8 cellular contexts compared by ENCODE assay signal in the genomic region with DNA sequence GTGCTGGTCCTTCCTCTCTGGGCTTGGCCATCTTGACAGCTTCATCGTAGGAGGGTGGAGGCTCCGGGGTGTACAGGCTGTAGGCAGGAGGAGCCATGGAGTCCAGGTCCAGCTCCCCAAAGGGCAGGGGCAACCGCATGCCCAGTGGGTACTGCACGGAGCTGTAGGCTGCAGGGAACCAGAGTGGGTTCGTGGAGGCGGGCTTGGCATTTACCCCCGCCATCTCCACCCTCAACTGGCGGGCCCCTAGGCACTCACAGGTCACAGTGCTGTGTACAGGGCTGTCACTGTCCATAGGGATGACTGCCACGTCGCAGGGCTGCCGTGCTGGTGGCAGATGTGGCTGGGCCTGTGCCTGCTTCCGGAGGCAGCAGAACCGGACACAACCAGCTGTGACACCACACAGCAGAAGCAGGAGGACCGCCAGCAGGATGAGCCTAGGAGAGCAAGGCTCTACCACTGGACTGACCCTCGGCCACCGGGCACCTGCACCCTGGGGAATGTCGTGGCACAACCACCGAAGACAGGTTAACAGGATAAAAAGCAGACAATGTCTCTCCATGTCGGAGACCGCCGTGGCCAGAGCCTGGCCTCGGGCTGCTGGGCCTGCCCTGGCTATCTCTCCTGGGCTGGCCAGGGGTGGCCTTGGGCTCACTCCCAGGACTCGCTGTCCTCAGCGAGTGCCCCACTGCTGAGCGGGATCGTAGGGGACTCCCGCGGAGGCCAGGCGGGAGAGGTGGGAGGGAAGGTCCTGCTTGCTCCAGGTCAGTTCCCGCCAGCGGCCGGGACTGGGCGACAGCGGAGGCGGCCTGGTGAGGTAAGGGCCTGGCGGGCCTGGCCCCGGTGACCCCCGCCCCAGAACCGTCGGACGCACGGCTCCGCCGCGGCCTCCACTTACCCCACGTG. TPM values are rescaled to one million over a fixed set of nuclear protein-coding genes. Genes with fewer than 3 reads are reported as not detected.
DNase-seq lines count a peak whose midpoint lies in the region; ATAC-seq and TF ChIP-seq lines count a peak whose summit lies in the region.

No MANE protein-coding gene starts in this region.

- H2AK5ac ChIP-seq in trophoblast cell (ENCODE audit: low read length): no peak overlapping the region

- H3K36me3 ChIP-seq in fibroblast of lung (ENCODE audit: control insufficient read depth, insufficient read depth, low read length) (no peaks in the 10 kb centered on the region), trophoblast cell (ENCODE audit: control insufficient read depth in 1 of 2, insufficient read depth in 2 of 2, low read length in 2 of 2) (no peaks in the 10 kb centered on the region)

- H4K8ac ChIP-seq in trophoblast cell (ENCODE audit: low read depth, low read length): no peak overlapping the region

- H3K79me2 ChIP-seq in fibroblast of lung (ENCODE audit: control insufficient read depth, insufficient read depth, low read length): no peaks in the 10 kb centered on the region
- H3K79me2 ChIP-seq in trophoblast cell (ENCODE audit: control insufficient read depth, insufficient read depth, low read length, poor library complexity): no peaks in the 10 kb centered on the region

- POLR2A ChIA-PET in RWPE1 (lab: Yijun Ruan, JAX; ENCODE audit: low non-redundant PET): no interaction called here

- H3K27me3 ChIP-seq in fibroblast of lung (ENCODE audit: control insufficient read depth, insufficient read depth, low read length) (peaks cover 4% of the 10 kb centered on the region), trophoblast cell (ENCODE audit: insufficient read depth, low read length) (no peaks in the 10 kb centered on the region)

- H3K4me2 ChIP-seq in fibroblast of lung (ENCODE audit: extremely low read depth, insufficient read depth, low read length) (peak overlapping the region; percentile 88), trophoblast cell (ENCODE audit: low read length) (peak overlapping the region; percentile 72)

- peak overlapping the region in 3 of 4 experiments; percentile 33 to 55 (median 41) for H3K4me3 ChIP-seq in fibroblast of lung (replicated peaks in 1 of 4; ENCODE audit: control extremely low read depth in 1 of 4, insufficient read depth in 1 of 4, low read depth in 3 of 4, low read length in 4 of 4)
- H3K4me3 ChIP-seq in trophoblast cell (ENCODE audit: low read depth, low read length): peak overlapping the region; percentile 70

- no peak overlapping the region for H4K12ac ChIP-seq in trophoblast cell (ENCODE audit: low read depth, low read length)

- CTCF ChIA-PET in RWPE1 (lab: Yijun Ruan, JAX): interaction anchor here (0.8 kb wide), 1 partner anchor 9 kb away, joined by 3 read pairs; no protein-coding TSS in a partner anchor

- H2BK5ac ChIP-seq in trophoblast cell (ENCODE audit: low read depth, low read length, poor library complexity): no peak overlapping the region

- H3K23ac ChIP-seq in trophoblast cell (ENCODE audit: low read length): no peak overlapping the region

- H3K4ac ChIP-seq in trophoblast cell (ENCODE audit: low read depth, low read length): no peak overlapping the region

- TF ChIP-seq CTCF in RWPE1 (conservative IDR thresholded peaks at IDR 0.05; ENCODE audit: low read depth) (no peak), fibroblast of lung (conservative IDR thresholded peaks at IDR 0.05 in 1 of 2, IDR thresholded peaks at IDR 0.05 in 1 of 2; ENCODE audit: low read depth in 1 of 2, low read length in 2 of 2) (no peak)

- H2AFZ ChIP-seq in fibroblast of lung (ENCODE audit: low read length): no peak overlapping the region
- H2AFZ ChIP-seq in trophoblast cell (ENCODE audit: insufficient read depth, low read length, poor library complexity): peak overlapping the region; percentile 4

- H3K9ac ChIP-seq in fibroblast of lung (ENCODE audit: insufficient read depth, low read length) (no peak overlapping the region), trophoblast cell (ENCODE audit: low read length) (no peak overlapping the region)

- H4K91ac ChIP-seq in trophoblast cell (ENCODE audit: low read depth, low read length): no peak overlapping the region

- H3K9me3 ChIP-seq in fibroblast of lung (ENCODE audit: control insufficient read depth, insufficient read depth, low read depth, low read length) (no peaks in the 10 kb centered on the region), trophoblast cell (ENCODE audit: insufficient read depth, low read depth, low read length) (peaks cover 10% of the 10 kb centered on the region)

- DNase-seq in COLO668 (lab: John Stamatoyannopoulos, UW; ENCODE audit: unreplicated experiment) (peak; percentile 56), RWPE1 (ENCODE audit: low spot score) (no peak), fibroblast of lung (ENCODE audit: low read depth in 2 of 2) (no peak), trophoblast cell (no peak), mucosa of gallbladder (ENCODE audit: low spot score) (no peak), NCI-H69 (lab: John Stamatoyannopoulos, UW) (no peak), iPS-NIHi7 (ENCODE audit: extremely low spot score) (no peak)

- H3K27ac ChIP-seq in RWPE1: peak overlapping the region; percentile 75; the same call in 1 of the 2 replicates
- no peak overlapping the region for H3K27ac ChIP-seq in fibroblast of lung (ENCODE audit: insufficient read depth, low read length)
- no peak overlapping the region for H3K27ac ChIP-seq in trophoblast cell (ENCODE audit: low read depth, low read length)

- H2BK12ac ChIP-seq in trophoblast cell (ENCODE audit: low read length): no peak overlapping the region

- no peak for ATAC-seq in HG02840 (IDR thresholded peaks at IDR 0.05; ENCODE audit: low FRiP score, unreplicated experiment)

- no peak overlapping the region for H2BK120ac ChIP-seq in trophoblast cell (ENCODE audit: insufficient read depth, low read length, poor library complexity)

- no peaks in the 10 kb centered on the region for H4K20me1 ChIP-seq in fibroblast of lung (ENCODE audit: control insufficient read depth, extremely low read depth, insufficient read depth, low read length)

- peaks cover 6% of the 10 kb centered on the region for H3K4me1 ChIP-seq in fibroblast of lung (ENCODE audit: control insufficient read depth, extremely low read depth, insufficient read depth, low read length)
- H3K4me1 ChIP-seq in trophoblast cell (ENCODE audit: control insufficient read depth in 1 of 2, insufficient read depth in 2 of 2, low read length in 2 of 2): peaks cover 15 to 19% of the 10 kb centered on the region in 2 experiments

- H3K79me1 ChIP-seq in trophoblast cell (ENCODE audit: low read length): peaks cover 3% of the 10 kb centered on the region

- no peak overlapping the region for H3K18ac ChIP-seq in trophoblast cell (ENCODE audit: low read length)

- WGBS in trophoblast cell (ENCODE audit: extremely low coverage, insufficient coverage, insufficient read length): no CpG with 5 or more reads among the region's 46 CpGs

- H3K14ac ChIP-seq in trophoblast cell (ENCODE audit: low read length): no peak overlapping the region

RNA-seq across cellular contexts. Expression of gene TMEM52, which starts 0.8 kb away (rescaled TPM):
- total RNA-seq in fibroblast of lung: 0.17 TPM in 1 of 2 replicates, not detected in the other
- 0.26 and 0.42 TPM in 2 replicates for polyA plus RNA-seq in fibroblast of lung
- polyA plus RNA-seq in fibroblast of lung (2012): 0.44 and 0.46 TPM in 2 replicates
- 1.1 TPM in 1 of 2 replicates, not detected in the other for polyA minus RNA-seq in fibroblast of lung (ENCODE audit: low replicate concordance)
- 3.7 and 4.1 TPM in 2 replicates for polyA plus RNA-seq in trophoblast cell (2013)
- total RNA-seq in mucosa of gallbladder: 2.4 TPM

RNA-seq across cellular contexts. Expression of gene CALML6, which starts 3.2 kb away (rescaled TPM):
- total RNA-seq in fibroblast of lung: under 0.01 and 0.17 TPM in 2 replicates
- polyA plus RNA-seq in fibroblast of lung: 0.09 TPM in 1 of 2 replicates, not detected in the other
- polyA plus RNA-seq in fibroblast of lung (2012): 0.13 TPM in 1 of 2 replicates, not detected in the other
- polyA minus RNA-seq in fibroblast of lung (ENCODE audit: low replicate concordance): not detected in 2 replicates
- 0.19 and 0.25 TPM in 2 replicates for polyA plus RNA-seq in trophoblast cell (2013)
- total RNA-seq in mucosa of gallbladder: 0.32 TPM

RNA-seq across cellular contexts. Expression of gene GNB1, which starts 27.4 kb away (rescaled TPM):
- total RNA-seq in fibroblast of lung (52.1 and 91.3 TPM in 2 replicates), mucosa of gallbladder (338 TPM)
- 485 and 746 TPM in 2 replicates for polyA plus RNA-seq in fibroblast of lung
- polyA plus RNA-seq in fibroblast of lung (2012): 445 and 517 TPM in 2 replicates
- polyA minus RNA-seq in fibroblast of lung (ENCODE audit: low replicate concordance): 949 and 1,023 TPM in 2 replicates
- polyA plus RNA-seq in trophoblast cell (2013): 211 and 220 TPM in 2 replicates
